In the genomic region with DNA sequence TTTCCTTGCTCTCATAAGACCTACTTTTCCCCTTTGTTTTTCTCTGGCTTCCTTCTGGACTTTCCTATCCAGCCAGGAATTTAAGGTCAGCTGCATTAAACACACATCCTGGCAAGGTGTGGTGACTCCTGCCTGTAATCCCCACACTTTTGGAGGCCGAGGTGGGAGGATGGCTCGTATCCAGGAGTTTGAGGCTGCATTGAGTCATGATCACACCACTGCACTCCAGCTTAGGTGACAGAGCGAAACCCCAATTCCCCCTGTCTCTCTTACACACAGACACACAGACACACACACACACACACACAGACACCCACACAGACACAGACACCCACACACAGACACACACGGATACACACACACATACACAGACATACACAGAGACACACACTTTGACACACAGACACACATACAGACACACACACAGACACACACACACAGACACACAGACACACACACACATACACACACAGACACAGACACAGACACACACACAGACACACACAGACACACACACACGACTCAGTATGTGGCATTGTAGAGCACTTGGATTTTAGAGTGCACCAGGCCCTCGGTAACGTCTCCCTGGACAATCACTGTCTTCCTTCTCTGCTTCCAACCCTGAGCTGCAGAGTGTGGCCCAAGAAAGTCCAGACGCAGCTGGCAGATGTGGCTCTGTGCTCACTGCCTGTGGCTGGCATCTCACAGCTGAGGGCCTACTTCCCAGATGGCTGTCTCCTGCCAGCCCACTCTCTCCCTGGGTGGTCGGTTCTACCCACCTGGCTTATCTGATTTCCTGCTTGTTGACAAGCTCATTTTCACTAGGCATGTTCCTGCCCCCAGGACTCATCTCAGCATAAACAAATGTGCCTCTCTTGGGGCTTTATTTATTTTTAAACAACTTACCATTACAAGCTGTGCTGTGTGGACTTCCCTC, we compare ENCODE assay signal across 16 cellular contexts. TPM values are rescaled to one million over a fixed set of nuclear protein-coding genes. Genes with fewer than 3 reads are reported as not detected.
DNase-seq lines count a peak whose midpoint lies in the region; ATAC-seq, FAIRE-seq and TF ChIP-seq lines count a peak whose summit lies in the region.
"Had no signal": no experiment of that assay in that cellular context is flagged by ENCODE, and none has a peak within 500 bp of the region (broad histone marks: within the 10 kb centered on the region; RNA-seq: fewer than 3 reads in every experiment).

No MANE protein-coding gene starts in this region.

- POLR2A ChIA-PET in OCI-LY7 (lab: Charles Lee): no interaction called here

- ATAC-seq in activated T-cell treated with anti-CD3 and anti-CD28 coated beads, Interleukin-2, amount 50 U/mL, for 4 hours: no peak
- no peak for ATAC-seq in GM21717 (IDR thresholded peaks at IDR 0.05; ENCODE audit: unreplicated experiment)
- no peak for ATAC-seq in HG03460 (IDR thresholded peaks at IDR 0.05; ENCODE audit: unreplicated experiment)
- ATAC-seq: left ventricle myocardium superior had no signal

- H3K4me1 Mint-ChIP-seq in activated T-cell treated with anti-CD3 and anti-CD28 coated beads, Interleukin-2, amount 50 U/mL, for 24 hours (ENCODE audit: low read depth): peaks cover 7% of the 10 kb centered on the region
- no peaks in the 10 kb centered on the region for H3K4me1 Mint-ChIP-seq in activated T-cell treated with anti-CD3 and anti-CD28 coated beads, Interleukin-2, amount 50 U/mL, for 4 hours (ENCODE audit: low read depth)
- H3K4me1 Mint-ChIP-seq: activated naive CD8-positive, alpha-beta T cell treated with anti-CD3 and anti-CD28 coated beads, Interleukin-2, amount 10 ng/mL, durations not matched to agents 7 days and 5 days had no signal

- H3K9me3 Mint-ChIP-seq in activated T-cell treated with anti-CD3 and anti-CD28 coated beads, Interleukin-2, amount 50 U/mL, for 24 hours: no peaks in the 10 kb centered on the region
- H3K9me3 Mint-ChIP-seq in activated T-cell treated with anti-CD3 and anti-CD28 coated beads, Interleukin-2, amount 50 U/mL, for 4 hours: no peaks in the 10 kb centered on the region
- H3K9me3 Mint-ChIP-seq: activated naive CD8-positive, alpha-beta T cell treated with anti-CD3 and anti-CD28 coated beads, Interleukin-2, amount 10 ng/mL, durations not matched to agents 7 days and 5 days had no signal

- peak overlapping the region; percentile 56 for H3K27ac Mint-ChIP-seq in activated T-cell treated with anti-CD3 and anti-CD28 coated beads, Interleukin-2, amount 50 U/mL, for 24 hours
- H3K27ac Mint-ChIP-seq: activated naive CD8-positive, alpha-beta T cell treated with anti-CD3 and anti-CD28 coated beads, Interleukin-2, amount 10 ng/mL, durations not matched to agents 7 days and 5 days had no signal

- CTCF ChIA-PET in OCI-LY7 (lab: Charles Lee; ENCODE audit: unreplicated experiment): no interaction called here

- H3K4me3 Mint-ChIP-seq in activated T-cell treated with anti-CD3 and anti-CD28 coated beads, Interleukin-2, amount 50 U/mL, for 24 hours: no peak overlapping the region
- H3K4me3 Mint-ChIP-seq in activated T-cell treated with anti-CD3 and anti-CD28 coated beads, Interleukin-2, amount 50 U/mL, for 4 hours: no peak overlapping the region
- H3K4me3 Mint-ChIP-seq: activated naive CD8-positive, alpha-beta T cell treated with anti-CD3 and anti-CD28 coated beads, Interleukin-2, amount 10 ng/mL, durations not matched to agents 7 days and 5 days had no signal

- H3K23ac ChIP-seq in trophoblast cell (ENCODE audit: low read length): no peak overlapping the region

- no peak overlapping the region for H4K91ac ChIP-seq in trophoblast cell (ENCODE audit: low read depth, low read length)

- no peak overlapping the region for H3K18ac ChIP-seq in trophoblast cell (ENCODE audit: low read length)

- no peak overlapping the region for H3K9ac ChIP-seq in trophoblast cell (ENCODE audit: low read length)

- no peaks in the 10 kb centered on the region for H3K79me1 ChIP-seq in trophoblast cell (ENCODE audit: low read length)

- TF ChIP-seq CTCF in bronchial epithelial cell (IDR thresholded peaks at IDR 0.05; ENCODE audit: insufficient read depth, low read length, severe bottlenecking): no peak
- no peak for TF ChIP-seq CTCF in OCI-LY7 (conservative IDR thresholded peaks at IDR 0.05; ENCODE audit: low read length)

- H3K27ac ChIP-seq in trophoblast cell (ENCODE audit: low read depth, low read length) (no peak overlapping the region), OCI-LY7 (ENCODE audit: low read depth, low read length, poor library complexity, severe bottlenecking) (no peak overlapping the region)
- H3K27ac ChIP-seq: stomach had no signal

- H3K4me3 ChIP-seq in bronchial epithelial cell (ENCODE audit: low read depth, low read length): no peak overlapping the region
- H3K4me3 ChIP-seq in trophoblast cell (ENCODE audit: low read depth, low read length): peak overlapping the region; percentile 23
- no peak overlapping the region for H3K4me3 ChIP-seq in OCI-LY7 (ENCODE audit: low read depth, low read length, poor library complexity, severe bottlenecking)
- H3K4me3 ChIP-seq: stomach had no signal

- H3K9me3 ChIP-seq in trophoblast cell (ENCODE audit: insufficient read depth, low read depth, low read length) (peaks cover 7% of the 10 kb centered on the region), OCI-LY7 (ENCODE audit: low read length) (no peaks in the 10 kb centered on the region)
- H3K9me3 ChIP-seq: stomach had no signal

- peaks cover 18% of the 10 kb centered on the region for H3K36me3 ChIP-seq in bronchial epithelial cell (ENCODE audit: control insufficient read depth, insufficient read depth, low read length)
- H3K36me3 ChIP-seq in trophoblast cell (ENCODE audit: control insufficient read depth in 1 of 2, insufficient read depth in 2 of 2, low read length in 2 of 2): no peaks in the 10 kb centered on the region
- peaks cover 10% of the 10 kb centered on the region; the same call in 1 of the 2 replicates for H3K36me3 ChIP-seq in OCI-LY7 (ENCODE audit: insufficient read depth, low read length)

- FAIRE-seq in bronchial epithelial cell (lab: Jason Lieb, UNC): peak; percentile 94
- FAIRE-seq: colon had no signal

- no peak for DNase-seq in activated T-cell treated with anti-CD3 and anti-CD28 coated beads, Interleukin-2, amount 50 U/mL, for 24 hours
- no peak for DNase-seq in activated T-cell treated with anti-CD3 and anti-CD28 coated beads, Interleukin-2, amount 50 U/mL, for 4 hours
- peak; percentile 34 for DNase-seq in HK-2 (ENCODE audit: unreplicated experiment)
- DNase-seq in bronchial epithelial cell (ENCODE audit: low read depth): peak; percentile 13
- no peak for DNase-seq in trophoblast cell
- DNase-seq in OCI-LY7 (ENCODE audit: low spot score): no peak
- DNase-seq: ACHN; activated naive CD8-positive, alpha-beta T cell treated with anti-CD3 and anti-CD28 coated beads, Interleukin-2, amount 10 ng/mL, durations not matched to agents 7 days and 5 days; DMS153; HCEC 1CT; left ventricle myocardium superior; NCI-H2029; stomach had no signal

- H3K36me3 Mint-ChIP-seq in activated T-cell treated with anti-CD3 and anti-CD28 coated beads, Interleukin-2, amount 50 U/mL, for 24 hours (ENCODE audit: low read depth): peaks cover 78% of the 10 kb centered on the region
- H3K36me3 Mint-ChIP-seq in activated T-cell treated with anti-CD3 and anti-CD28 coated beads, Interleukin-2, amount 50 U/mL, for 4 hours (ENCODE audit: insufficient read depth): peaks cover 49% of the 10 kb centered on the region

- intact Hi-C loops in OCI-LY7 (cut with micrococcal nuclease; ENCODE audit: unreplicated experiment): no loop called here

- no peak overlapping the region for H3K4ac ChIP-seq in trophoblast cell (ENCODE audit: low read depth, low read length)

- H2AFZ ChIP-seq in trophoblast cell (ENCODE audit: insufficient read depth, low read length, poor library complexity) (no peak overlapping the region), OCI-LY7 (ENCODE audit: low read length) (no peak overlapping the region)

- H2BK12ac ChIP-seq in trophoblast cell (ENCODE audit: low read length): no peak overlapping the region

- no TSS peak for BruUV-seq in OCI-LY7 (replicated peaks; lab: Mats Ljungman, UMichigan)

- no peaks in the 10 kb centered on the region for H3K79me2 ChIP-seq in trophoblast cell (ENCODE audit: control insufficient read depth, insufficient read depth, low read length, poor library complexity)
- H3K79me2 ChIP-seq in OCI-LY7 (ENCODE audit: insufficient read depth, low read depth, low read length): no peaks in the 10 kb centered on the region

- H3K4me1 ChIP-seq in trophoblast cell (ENCODE audit: control insufficient read depth in 1 of 2, insufficient read depth in 2 of 2, low read length in 2 of 2) (no peaks in the 10 kb centered on the region), OCI-LY7 (ENCODE audit: insufficient read depth, low read length, poor library complexity, severe bottlenecking) (no peaks in the 10 kb centered on the region)
- H3K4me1 ChIP-seq: stomach had no signal

- no peaks in the 10 kb centered on the region for H4K20me1 ChIP-seq in OCI-LY7 (ENCODE audit: insufficient read depth, low read length)

- H3K4me2 ChIP-seq in trophoblast cell (ENCODE audit: low read length): no peak overlapping the region
- H3K4me2 ChIP-seq in OCI-LY7 (ENCODE audit: low read length): no peak overlapping the region

- H3K9me2 ChIP-seq in OCI-LY7 (ENCODE audit: insufficient read depth, low read length): no peaks in the 10 kb centered on the region

- H2BK120ac ChIP-seq in trophoblast cell (ENCODE audit: insufficient read depth, low read length, poor library complexity): no peak overlapping the region

- no peak overlapping the region for H2AK5ac ChIP-seq in trophoblast cell (ENCODE audit: low read length)

- no peak overlapping the region for H2BK5ac ChIP-seq in trophoblast cell (ENCODE audit: low read depth, low read length, poor library complexity)

- no CpG with 5 or more reads among the region's 9 CpGs for WGBS in trophoblast cell (ENCODE audit: extremely low coverage, insufficient coverage, insufficient read length)

- H3K27me3 Mint-ChIP-seq in activated T-cell treated with anti-CD3 and anti-CD28 coated beads, Interleukin-2, amount 50 U/mL, for 24 hours: no peaks in the 10 kb centered on the region
- H3K27me3 Mint-ChIP-seq in activated T-cell treated with anti-CD3 and anti-CD28 coated beads, Interleukin-2, amount 50 U/mL, for 4 hours (ENCODE audit: low read depth): no peaks in the 10 kb centered on the region
- H3K27me3 Mint-ChIP-seq: activated naive CD8-positive, alpha-beta T cell treated with anti-CD3 and anti-CD28 coated beads, Interleukin-2, amount 10 ng/mL, durations not matched to agents 7 days and 5 days had no signal

- H3K27me3 ChIP-seq in bronchial epithelial cell (ENCODE audit: control insufficient read depth, insufficient read depth, low read length) (no peaks in the 10 kb centered on the region), trophoblast cell (ENCODE audit: insufficient read depth, low read length) (no peaks in the 10 kb centered on the region)

- no peak overlapping the region for H3K14ac ChIP-seq in trophoblast cell (ENCODE audit: low read length)

- H4K8ac ChIP-seq in trophoblast cell (ENCODE audit: low read depth, low read length): no peak overlapping the region

- no peak overlapping the region for H4K12ac ChIP-seq in trophoblast cell (ENCODE audit: low read depth, low read length)

RNA-seq across cellular contexts. Expression of gene NLRP1, which starts 39.0 kb away (rescaled TPM):
- total RNA-seq in activated T-cell treated with anti-CD3 and anti-CD28 coated beads, Interleukin-2, amount 50 U/mL, for 4 hours: 10 to 100 TPM; 13.0 to 14.9 (median 14.7) TPM
- 12.9 and 17.0 TPM in 2 replicates for total RNA-seq in bronchial epithelial cell
- polyA plus RNA-seq in trophoblast cell (2013): 5.6 TPM in 2 replicates
- total RNA-seq in OCI-LY7 (2014; rRNA removed; shearing (Covaris generic)): 14.3 and 18.7 TPM in 2 replicates
- total RNA-seq in OCI-LY7 (2022): 24.6 and 27.5 TPM in 2 replicates

RNA-seq across cellular contexts. Expression of gene MIS12, which starts 59.0 kb away (rescaled TPM):
- 10 to 100 TPM; 35.9 to 38.1 (median 37.2) TPM for total RNA-seq in activated T-cell treated with anti-CD3 and anti-CD28 coated beads, Interleukin-2, amount 50 U/mL, for 4 hours
- 33.4 and 40.3 TPM in 2 replicates for total RNA-seq in bronchial epithelial cell
- polyA plus RNA-seq in trophoblast cell (2013): 21.3 and 22.0 TPM in 2 replicates
- 21.0 and 26.4 TPM in 2 replicates for total RNA-seq in OCI-LY7 (2014; rRNA removed; shearing (Covaris generic))
- 35.0 and 36.3 TPM in 2 replicates for total RNA-seq in OCI-LY7 (2022)

RNA-seq across cellular contexts. Expression of gene DERL2, which starts 59.3 kb away (rescaled TPM):
- total RNA-seq in activated T-cell treated with anti-CD3 and anti-CD28 coated beads, Interleukin-2, amount 50 U/mL, for 4 hours: 10 to 100 TPM; 77.3 to 90.3 (median 82.1) TPM
- 19.8 and 35.0 TPM in 2 replicates for total RNA-seq in bronchial epithelial cell
- 47.9 and 48.2 TPM in 2 replicates for polyA plus RNA-seq in trophoblast cell (2013)
- total RNA-seq in OCI-LY7 (2014; rRNA removed; shearing (Covaris generic)): 25.8 and 28.1 TPM in 2 replicates
- 56.3 and 56.9 TPM in 2 replicates for total RNA-seq in OCI-LY7 (2022)

Comparison
In these comparisons a context has a peak if more than half of its experiments do, and no peak if none do; other contexts are left out.
1. DNase-seq: peak in HK-2 (single experiment) and bronchial epithelial cell (single experiment); none in activated T-cell treated with anti-CD3 and anti-CD28 coated beads, Interleukin-2, amount 50 U/mL, for 24 hours (single experiment), activated T-cell treated with anti-CD3 and anti-CD28 coated beads, Interleukin-2, amount 50 U/mL, for 4 hours (single experiment), trophoblast cell (0 of 2) and OCI-LY7 (single experiment).